15 cellular contexts compared by ENCODE assay signal in genomic region chr19:38211206-38211605, GRCh38. TPM values are rescaled to one million over a fixed set of nuclear protein-coding genes. Genes with fewer than 3 reads are reported as not detected.
DNase-seq lines count a peak whose midpoint lies in the region; ATAC-seq, FAIRE-seq and TF ChIP-seq lines count a peak whose summit lies in the region.
"Had no signal": no experiment of that assay in that cellular context is flagged by ENCODE, and none has a peak within 500 bp of the region (broad histone marks: within the 10 kb centered on the region; RNA-seq: fewer than 3 reads in every experiment).

No MANE protein-coding gene starts in this region.

- no peak for TF ChIP-seq RAD21 in H1 (IDR thresholded peaks at IDR 0.05 in 1 of 2, conservative IDR thresholded peaks at IDR 0.05 in 1 of 2; ENCODE audit: low read depth in 2 of 2, low read length in 2 of 2)

- no peak overlapping the region for H3K27ac ChIP-seq in 22Rv1
- no peak overlapping the region for H3K27ac ChIP-seq in HEK293 (ENCODE audit: extremely low read depth, low read depth, low read length)
- H3K27ac ChIP-seq in H1 (ENCODE audit: low read depth, low read length) = no peak overlapping the region
- no peak overlapping the region for H3K27ac ChIP-seq in naive thymus-derived CD4-positive, alpha-beta T cell (ENCODE audit: low read depth, low read length)
- H3K27ac ChIP-seq: C4-2B had no signal

- no peak overlapping the region for H4K5ac ChIP-seq in H1 (ENCODE audit: insufficient read length, low read depth, low read length)

- ATAC-seq in naive thymus-derived CD4-positive, alpha-beta T cell = no peak

- peaks cover 32 to 63% (median 52%) of the 10 kb centered on the region in 5 donors for H3K27me3 Mint-ChIP-seq in naive thymus-derived CD4-positive, alpha-beta T cell

- DNase-seq in H1 (ENCODE audit: low read depth in 1 of 2, low spot score in 2 of 2) (peak in 1 of 2 experiments; percentile 79), NCI-H524 treated with DMSO at 0.1 percent for 48 hours (lab: John Stamatoyannopoulos, UW) (no peak), COR-L47 (lab: John Stamatoyannopoulos, UW) (no peak), NCI-H187 treated with DMSO at 0.1 percent for 48 hours (lab: John Stamatoyannopoulos, UW) (no peak), NCI-H524 (lab: John Stamatoyannopoulos, UW) (no peak)
- DNase-seq in naive thymus-derived CD4-positive, alpha-beta T cell = no peak
- DNase-seq: activated CD4-positive, alpha-beta T cell treated with anti-CD3 and anti-CD28 coated beads, Interleukin-2, amount 50 U/mL, for 1 hour; activated naive CD8-positive, alpha-beta T cell treated with anti-CD3 and anti-CD28 coated beads for 36 hours; NCI-H2081 had no signal

- peak overlapping the region; percentile 97 to 100 for H3K4me2 ChIP-seq in H1 (ENCODE audit: insufficient read depth in 1 of 2, low read depth in 2 of 2, low read length in 2 of 2)

- TF ChIP-seq EP300 in H1 (IDR thresholded peaks at IDR 0.05; ENCODE audit: borderline replicate concordance in 1 of 2, low read depth in 2 of 2, low read length in 2 of 2) = no peak

- peaks cover 13 to 27% (median 22%) of the 10 kb centered on the region in 7 donors for H3K4me1 Mint-ChIP-seq in naive thymus-derived CD4-positive, alpha-beta T cell

- no peak overlapping the region for H2BK15ac ChIP-seq in H1 (ENCODE audit: low read length)

- intact Hi-C loops in naive thymus-derived CD4-positive, alpha-beta T cell (cut with micrococcal nuclease) = no loop called here

- no CpG with 5 or more reads among the region's 29 CpGs for WGBS in H1 (ENCODE audit: extremely low coverage in 1 of 2, insufficient coverage in 1 of 2, insufficient read length in 1 of 2, insufficient replicate concordance in 2 of 2, low coverage in 1 of 2, low lambda C conversion rate in 2 of 2, missing lambda C conversion rate in 1 of 2), 2 experiments

- H3K4ac ChIP-seq in H1 (replicated peaks; ENCODE audit: insufficient read length, low read depth, low read length) = no peak overlapping the region

- no peak overlapping the region for H3K23ac ChIP-seq in H1 (ENCODE audit: insufficient read length)

- peaks cover 19 to 20% of the 10 kb centered on the region in 2 experiments; a peak in 2 of 3 replicates for H3K36me3 ChIP-seq in HEK293 (ENCODE audit: control insufficient read depth in 2 of 2, insufficient read depth in 1 of 2, low read length in 2 of 2)
- H3K36me3 ChIP-seq in H1 (ENCODE audit: control insufficient read depth in 2 of 4, insufficient read depth in 4 of 4, low read length in 3 of 4) = no peaks in the 10 kb centered on the region; a peak in 1 of 8 replicates
- H3K36me3 ChIP-seq in naive thymus-derived CD4-positive, alpha-beta T cell (ENCODE audit: control insufficient read depth in 2 of 3, insufficient read depth in 3 of 3, low read length in 3 of 3) = peaks cover 0 to 4% (median 0%) of the 10 kb centered on the region in 3 experiments

- H3K9me3 Mint-ChIP-seq in naive thymus-derived CD4-positive, alpha-beta T cell = peaks cover 0 to 6% (median 0%) of the 10 kb centered on the region in 11 donors

- H3K56ac ChIP-seq in H1 (replicated peaks; ENCODE audit: insufficient read length, low read depth, low read length) = no peak overlapping the region

- no peak overlapping the region for H2BK20ac ChIP-seq in H1 (ENCODE audit: low read length)

- CTCF ChIA-PET in HEK293 (lab: Yijun Ruan, JAX) = interaction anchor here (0.6 kb wide), 1 partner anchor 88 kb away, joined by 3 read pairs; no protein-coding TSS in a partner anchor
- CTCF ChIA-PET in H1 (lab: Charles Lee; ENCODE audit: partially characterized antibody) = interaction anchor here (0.6 to 1.6 kb wide), 5 partner anchors 16 to 309 kb away, joined by 3 to 7 read pairs (median 4); no protein-coding TSS in a partner anchor
- CTCF ChIA-PET in naive thymus-derived CD4-positive, alpha-beta T cell (lab: Charles Lee) = interaction anchor here (1.0 kb wide), 1 partner anchor 19 kb away, joined by 4 read pairs; no protein-coding TSS in a partner anchor

- H3K4me1 ChIP-seq in HEK293 (ENCODE audit: control insufficient read depth, insufficient read depth, low read length) (peaks cover 25% of the 10 kb centered on the region), H1 (replicated peaks in 1 of 4; ENCODE audit: control insufficient read depth in 3 of 4, insufficient read depth in 4 of 4, low read length in 3 of 4) (peaks cover 0 to 20% (median 13%) of the 10 kb centered on the region in 4 experiments; a peak in 6 of 7 replicates)
- H3K4me1 ChIP-seq in naive thymus-derived CD4-positive, alpha-beta T cell (ENCODE audit: control insufficient read depth in 2 of 2, insufficient read depth in 2 of 2, low read length in 2 of 2) = peaks cover 0 to 8% of the 10 kb centered on the region in 2 donors

- no peaks in the 10 kb centered on the region for H3K27me3 ChIP-seq in H1 (replicated peaks in 1 of 4; ENCODE audit: control insufficient read depth in 3 of 4, extremely low read depth in 1 of 4, insufficient read depth in 3 of 4, low read length in 3 of 4)
- peaks cover 0 to 14% of the 10 kb centered on the region in 2 donors for H3K27me3 ChIP-seq in naive thymus-derived CD4-positive, alpha-beta T cell (ENCODE audit: control insufficient read depth in 2 of 2, insufficient read depth in 2 of 2, low read length in 2 of 2)

- no peak overlapping the region for H2BK5ac ChIP-seq in H1 (ENCODE audit: low read depth, low read length)

- no peak overlapping the region; the same call in 1 of the 2 replicates for H3K18ac ChIP-seq in H1 (ENCODE audit: extremely low read depth, low read length)

- TF ChIP-seq CTCF in 22Rv1 (IDR thresholded peaks at IDR 0.05) (0 out of 2 replicates have a peak, but pooled peaks have one; percentile 8), HEK293 (tag by site-specific recombination; IDR thresholded peaks at IDR 0.05) (0 out of 2 replicates have a peak, but pooled peaks have one; percentile 12), H1 (IDR thresholded peaks at IDR 0.05; ENCODE audit: control extremely low read depth in 1 of 3, insufficient read depth in 1 of 3, low read depth in 1 of 3, low read length in 3 of 3) (peak; percentile 15 to 34 (median 33))

- H3K79me1 ChIP-seq in H1 (ENCODE audit: low read depth, low read length) = no peaks in the 10 kb centered on the region

- peak overlapping the region in 1 of 4 experiments; percentile 9; a peak in 4 of 7 replicates for H3K9ac ChIP-seq in H1 (replicated peaks in 1 of 4; ENCODE audit: extremely low read depth in 1 of 4, low read depth in 3 of 4, low read length in 3 of 4)

- no peak overlapping the region for H4K8ac ChIP-seq in H1 (ENCODE audit: extremely low read depth, insufficient read depth, low read length)

- no peak overlapping the region for H2BK12ac ChIP-seq in H1 (ENCODE audit: low read depth, low read length)

- H2AFZ ChIP-seq in H1 (ENCODE audit: low read length) = no peak overlapping the region

- H3K4me3 Mint-ChIP-seq in naive thymus-derived CD4-positive, alpha-beta T cell = peak overlapping the region in 6 of 10 donors; percentile 7 to 63 (median 40)
- H3K4me3 Mint-ChIP-seq: activated naive CD8-positive, alpha-beta T cell treated with anti-CD3 and anti-CD28 coated beads for 36 hours had no signal

- H3K36me3 Mint-ChIP-seq in naive thymus-derived CD4-positive, alpha-beta T cell = peaks cover 6 to 18% (median 7%) of the 10 kb centered on the region in 5 donors

- no peak for FAIRE-seq in H1 (lab: Jason Lieb, UNC)

- H3K27ac Mint-ChIP-seq in naive thymus-derived CD4-positive, alpha-beta T cell = no peak overlapping the region
- H3K27ac Mint-ChIP-seq: activated naive CD8-positive, alpha-beta T cell treated with anti-CD3 and anti-CD28 coated beads for 36 hours had no signal

- H3K4me3 ChIP-seq in HEK293 (ENCODE audit: low read depth, low read length) (no peak overlapping the region), H1 (ENCODE audit: extremely low read depth in 1 of 4, insufficient read depth in 2 of 4, low read depth in 3 of 4, low read length in 4 of 4) (peak overlapping the region; percentile 48 to 63 (median 56))
- no peak overlapping the region for H3K4me3 ChIP-seq in naive thymus-derived CD4-positive, alpha-beta T cell (ENCODE audit: low read length)

- H3K9me3 ChIP-seq in HEK293 (ENCODE audit: control insufficient read depth, insufficient read depth, low read depth, low read length) (no peaks in the 10 kb centered on the region), H1 (ENCODE audit: insufficient read depth in 2 of 2, low read depth in 1 of 2, low read length in 1 of 2) (no peaks in the 10 kb centered on the region)
- no peaks in the 10 kb centered on the region for H3K9me3 ChIP-seq in naive thymus-derived CD4-positive, alpha-beta T cell (ENCODE audit: control insufficient read depth in 2 of 3, low read length in 3 of 3)

- no peak for TF ChIP-seq POLR2A in H1 (IDR thresholded peaks at IDR 0.05; ENCODE audit: control extremely low read depth in 1 of 2, low read depth in 2 of 2, low read length in 2 of 2)

- no peak overlapping the region for H4K91ac ChIP-seq in H1 (replicated peaks; ENCODE audit: insufficient read length, low read length)

- H2AK5ac ChIP-seq in H1 (ENCODE audit: low read depth, low read length) = no peak overlapping the region

- no peaks in the 10 kb centered on the region for H3K79me2 ChIP-seq in H1 (ENCODE audit: control insufficient read depth in 1 of 2, insufficient read depth in 2 of 2, low read length in 2 of 2)

- POLR2A ChIA-PET in HEK293 (lab: Yijun Ruan, JAX) = no interaction called here
- POLR2A ChIA-PET in H1 (lab: Charles Lee; ENCODE audit: partially characterized antibody) = interaction anchor here (1.0 to 4.3 kb wide), 5 partner anchors 11 to 305 kb away, joined by 3 to 29 read pairs (median 5); partner anchors contain the start of genes SIPA1L3 and WDR87
- POLR2A ChIA-PET in naive thymus-derived CD4-positive, alpha-beta T cell (lab: Charles Lee) = no interaction called here

- H2BK120ac ChIP-seq in H1 (replicated peaks; ENCODE audit: low read depth, low read length) = no peak overlapping the region

- peaks cover 19% of the 10 kb centered on the region for H3K23me2 ChIP-seq in H1 (ENCODE audit: low read depth, low read length)

- no peak overlapping the region for H3K14ac ChIP-seq in H1 (ENCODE audit: insufficient read length)

- H4K20me1 ChIP-seq in H1 (replicated peaks in 1 of 2; ENCODE audit: control insufficient read depth in 1 of 2, insufficient read depth in 2 of 2, low read length in 2 of 2) = peaks cover 0 to 1% of the 10 kb centered on the region in 2 experiments

RNA-seq across cellular contexts. Expression of gene DPF1, which starts 12.8 kb away (rescaled TPM):
- total RNA-seq in H1 (2021; fragmentation: NEBNext Ultra II Directional; extraction: Animal tissue kit (Norgen Biotek cat#: 25700)) = 15.2 and 15.6 TPM in 2 replicates
- polyA plus RNA-seq in H1 (2011; rRNA removed) = 12.9 and 20.9 TPM in 2 replicates
- 12.4 TPM for polyA plus RNA-seq in H1 (2011; cell fraction: cytosol; rRNA removed)
- polyA plus RNA-seq in H1 (2011; cell fraction: nucleus; rRNA removed) = 20.0 TPM
- polyA plus RNA-seq in H1 (2012, experiment 1 of 2) = 5.4 to 11.2 TPM (median 10.0 TPM) in 4 replicates
- polyA plus RNA-seq in H1 (2012, experiment 2 of 2) = 7.2 TPM
- 5.0 TPM for polyA plus RNA-seq in H1 (2013, experiment 1 of 2)
- polyA plus RNA-seq in H1 (2013, experiment 2 of 2) = 5.9 TPM
- 3.9 and 5.9 TPM in 2 replicates for polyA minus RNA-seq in H1 (2011; rRNA and poly(A)+ RNA removed)
- polyA minus RNA-seq in H1 (2011; cell fraction: cytosol; rRNA and poly(A)+ RNA removed) = 7.3 TPM
- polyA minus RNA-seq in H1 (2011; cell fraction: nucleus; rRNA and poly(A)+ RNA removed) = 5.0 TPM
- under 1 TPM in 2 of 5 experiments, not detected in 3; 0.46 to 0.51 TPM for total RNA-seq in naive thymus-derived CD4-positive, alpha-beta T cell
- polyA plus RNA-seq in naive thymus-derived CD4-positive, alpha-beta T cell = not detected
- total RNA-seq: liver had no signal
- polyA plus RNA-seq: liver had no signal

RNA-seq across cellular contexts. Expression of gene PPP1R14A, which starts 45.0 kb away (rescaled TPM):
- 21.8 and 26.3 TPM in 2 replicates for total RNA-seq in H1 (2021; fragmentation: NEBNext Ultra II Directional; extraction: Animal tissue kit (Norgen Biotek cat#: 25700))
- polyA plus RNA-seq in H1 (2011; rRNA removed) = 13.6 and 20.7 TPM in 2 replicates
- 22.7 TPM for polyA plus RNA-seq in H1 (2011; cell fraction: cytosol; rRNA removed)
- 12.6 TPM for polyA plus RNA-seq in H1 (2011; cell fraction: nucleus; rRNA removed)
- 8.5 to 22.2 TPM (median 17.5 TPM) in 4 replicates for polyA plus RNA-seq in H1 (2012, experiment 1 of 2)
- 11.4 TPM for polyA plus RNA-seq in H1 (2012, experiment 2 of 2)
- 26.7 TPM for polyA plus RNA-seq in H1 (2013, experiment 1 of 2)
- 25.6 TPM for polyA plus RNA-seq in H1 (2013, experiment 2 of 2)
- 0.27 and 0.82 TPM in 2 replicates for polyA minus RNA-seq in H1 (2011; rRNA and poly(A)+ RNA removed)
- 8.8 TPM for polyA minus RNA-seq in H1 (2011; cell fraction: cytosol; rRNA and poly(A)+ RNA removed)
- polyA minus RNA-seq in H1 (2011; cell fraction: nucleus; rRNA and poly(A)+ RNA removed) = 5.5 TPM
- 10 to 100 TPM in 1 of 5 experiments, 1 to 10 TPM in 1, under 1 TPM in 1, not detected in 2; 0.53 to 61.2 (median 2.1) TPM for total RNA-seq in naive thymus-derived CD4-positive, alpha-beta T cell
- not detected for polyA plus RNA-seq in naive thymus-derived CD4-positive, alpha-beta T cell
- total RNA-seq: activated naive CD8-positive, alpha-beta T cell treated with anti-CD3 and anti-CD28 coated beads for 36 hours; IMR-90; SK-MEL-5 had no signal

RNA-seq across cellular contexts. Expression of gene SPINT2, which starts 53.2 kb away (rescaled TPM):
- 296 and 303 TPM in 2 replicates for total RNA-seq in H1 (2021; fragmentation: NEBNext Ultra II Directional; extraction: Animal tissue kit (Norgen Biotek cat#: 25700))
- 294 and 376 TPM in 2 replicates for polyA plus RNA-seq in H1 (2011; rRNA removed)
- polyA plus RNA-seq in H1 (2011; cell fraction: cytosol; rRNA removed) = 293 TPM
- polyA plus RNA-seq in H1 (2011; cell fraction: nucleus; rRNA removed) = 296 TPM
- 239 to 303 TPM (median 281 TPM) in 4 replicates for polyA plus RNA-seq in H1 (2012, experiment 1 of 2)
- polyA plus RNA-seq in H1 (2012, experiment 2 of 2) = 299 TPM
- polyA plus RNA-seq in H1 (2013, experiment 1 of 2) = 265 TPM
- polyA plus RNA-seq in H1 (2013, experiment 2 of 2) = 292 TPM
- polyA minus RNA-seq in H1 (2011; rRNA and poly(A)+ RNA removed) = 139 and 147 TPM in 2 replicates
- polyA minus RNA-seq in H1 (2011; cell fraction: cytosol; rRNA and poly(A)+ RNA removed) = 139 TPM
- polyA minus RNA-seq in H1 (2011; cell fraction: nucleus; rRNA and poly(A)+ RNA removed) = 76.6 TPM
- total RNA-seq in naive thymus-derived CD4-positive, alpha-beta T cell = 10 to 100 TPM; 35.5 to 56.9 (median 38.7) TPM
- polyA plus RNA-seq in naive thymus-derived CD4-positive, alpha-beta T cell = 100 to 1,000 TPM; 120 to 139 TPM
- total RNA-seq: SK-MEL-5 had no signal

Comparison
In these comparisons a context has a peak if more than half of its experiments do, and no peak if none do; other contexts are left out.
1. H3K4me3 ChIP-seq: peak in H1 (4 of 4); none in HEK293 (single experiment) and naive thymus-derived CD4-positive, alpha-beta T cell (single experiment).
2. RNA of gene DPF1, which starts 12.8 kb away (total RNA-seq): 15.2 to 15.6 TPM in H1; 0.46 to 0.51 TPM in naive thymus-derived CD4-positive, alpha-beta T cell; every median in the first group is over 10 times any median in the second.
3. Peak in every context shown above with its lines, with median percentiles within 50 percentile points of each other: CTCF ChIP-seq.